1 cellular context compared by ENCODE assay signal in the genomic region with DNA sequence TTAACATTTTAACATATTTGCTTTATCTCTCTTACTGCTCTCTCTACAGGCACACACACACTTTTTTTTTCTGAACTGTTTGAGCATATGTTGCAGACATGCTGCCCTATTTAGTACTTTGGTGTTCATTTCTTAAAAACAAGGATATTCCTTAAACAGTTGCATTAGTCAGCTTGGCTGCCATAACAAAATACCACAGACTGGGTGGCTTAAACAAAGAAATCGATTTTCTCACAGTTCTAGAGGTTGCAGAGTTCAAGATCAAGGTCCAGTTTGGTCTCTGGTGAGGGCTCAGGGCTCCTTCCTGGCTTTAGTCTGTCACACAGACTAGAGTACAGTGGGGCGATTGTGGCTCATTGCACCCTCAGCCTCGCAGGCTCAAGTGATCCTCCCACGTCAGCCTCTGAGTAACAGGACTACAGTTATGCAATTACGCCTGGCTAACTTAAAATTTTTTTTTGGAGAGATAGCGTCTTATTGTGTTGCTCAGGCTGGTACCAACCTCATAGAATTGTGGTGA.
TF ChIP-seq lines count a peak whose summit lies in the region.

No MANE protein-coding gene starts in this region.

TF ChIP-seq in HepG2, 621 proteins besides CTCF, POLR2A, EP300 and RAD21 (continued from another document and continues in another):
- TF ChIP-seq ZNF567 (CRISPR knock-in tag; IDR thresholded peaks at IDR 0.05; ENCODE audit: borderline replicate concordance) (no peak), SMARCE1 (IDR thresholded peaks at IDR 0.05; ENCODE audit: borderline replicate concordance) (no peak), FOXK1 (CRISPR knock-in tag; IDR thresholded peaks at IDR 0.05; ENCODE audit: borderline replicate concordance, low read depth) (peak; percentile 97), TP53 (CRISPR knock-in tag; conservative IDR thresholded peaks at IDR 0.05) (0 out of 2 replicates have a peak, but pooled peaks have one; percentile 66), ISX (CRISPR knock-in tag; conservative IDR thresholded peaks at IDR 0.05) (no peak), KLF13 (CRISPR knock-in tag; IDR thresholded peaks at IDR 0.05) (no peak), ZNF564 (CRISPR knock-in tag; IDR thresholded peaks at IDR 0.05) (peak; percentile 88; the same call in 1 of the 2 replicates), ZNF616 (CRISPR knock-in tag; IDR thresholded peaks at IDR 0.05; ENCODE audit: low read depth) (no peak), ZNF431 (CRISPR knock-in tag; IDR thresholded peaks at IDR 0.05; ENCODE audit: borderline replicate concordance, low read depth) (no peak), FOXC1 (CRISPR knock-in tag; IDR thresholded peaks at IDR 0.05; ENCODE audit: borderline replicate concordance) (no peak), ZFP90 (CRISPR knock-in tag; IDR thresholded peaks at IDR 0.05; ENCODE audit: borderline replicate concordance) (peak; percentile 35; the same call in 1 of the 2 replicates), U2AF2 (IDR thresholded peaks at IDR 0.05; ENCODE audit: low read depth, low read length) (no peak), NR2F2 (IDR thresholded peaks at IDR 0.05; ENCODE audit: borderline replicate concordance, low read depth) (peak; percentile 90), ATF7-NPFF (CRISPR knock-in tag; IDR thresholded peaks at IDR 0.05; ENCODE audit: low read depth) (no peak), ZNF484 (CRISPR knock-in tag; IDR thresholded peaks at IDR 0.05; ENCODE audit: borderline replicate concordance, low read depth) (no peak), ZNF747 (CRISPR knock-in tag; IDR thresholded peaks at IDR 0.05; ENCODE audit: borderline replicate concordance) (peak; percentile 72; the same call in 1 of the 2 replicates), TCF12 (IDR thresholded peaks at IDR 0.05) (no peak), TCF12 (CRISPR knock-in tag; IDR thresholded peaks at IDR 0.05) (0 out of 2 replicates have a peak, but pooled peaks have one; percentile 59), ZNF839 (CRISPR knock-in tag; IDR thresholded peaks at IDR 0.05; ENCODE audit: borderline replicate concordance) (no peak), ZNF256 (CRISPR knock-in tag; conservative IDR thresholded peaks at IDR 0.05) (no peak)
- TF ChIP-seq, protein P1, sequence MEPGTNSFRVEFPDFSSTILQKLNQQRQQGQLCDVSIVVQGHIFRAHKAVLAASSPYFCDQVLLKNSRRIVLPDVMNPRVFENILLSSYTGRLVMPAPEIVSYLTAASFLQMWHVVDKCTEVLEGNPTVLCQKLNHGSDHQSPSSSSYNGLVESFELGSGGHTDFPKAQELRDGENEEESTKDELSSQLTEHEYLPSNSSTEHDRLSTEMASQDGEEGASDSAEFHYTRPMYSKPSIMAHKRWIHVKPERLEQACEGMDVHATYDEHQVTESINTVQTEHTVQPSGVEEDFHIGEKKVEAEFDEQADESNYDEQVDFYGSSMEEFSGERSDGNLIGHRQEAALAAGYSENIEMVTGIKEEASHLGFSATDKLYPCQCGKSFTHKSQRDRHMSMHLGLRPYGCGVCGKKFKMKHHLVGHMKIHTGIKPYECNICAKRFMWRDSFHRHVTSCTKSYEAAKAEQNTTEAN (CRISPR knock-in tag; conservative IDR thresholded peaks at IDR 0.05), result peak; percentile 70
- TF ChIP-seq, protein P2, sequence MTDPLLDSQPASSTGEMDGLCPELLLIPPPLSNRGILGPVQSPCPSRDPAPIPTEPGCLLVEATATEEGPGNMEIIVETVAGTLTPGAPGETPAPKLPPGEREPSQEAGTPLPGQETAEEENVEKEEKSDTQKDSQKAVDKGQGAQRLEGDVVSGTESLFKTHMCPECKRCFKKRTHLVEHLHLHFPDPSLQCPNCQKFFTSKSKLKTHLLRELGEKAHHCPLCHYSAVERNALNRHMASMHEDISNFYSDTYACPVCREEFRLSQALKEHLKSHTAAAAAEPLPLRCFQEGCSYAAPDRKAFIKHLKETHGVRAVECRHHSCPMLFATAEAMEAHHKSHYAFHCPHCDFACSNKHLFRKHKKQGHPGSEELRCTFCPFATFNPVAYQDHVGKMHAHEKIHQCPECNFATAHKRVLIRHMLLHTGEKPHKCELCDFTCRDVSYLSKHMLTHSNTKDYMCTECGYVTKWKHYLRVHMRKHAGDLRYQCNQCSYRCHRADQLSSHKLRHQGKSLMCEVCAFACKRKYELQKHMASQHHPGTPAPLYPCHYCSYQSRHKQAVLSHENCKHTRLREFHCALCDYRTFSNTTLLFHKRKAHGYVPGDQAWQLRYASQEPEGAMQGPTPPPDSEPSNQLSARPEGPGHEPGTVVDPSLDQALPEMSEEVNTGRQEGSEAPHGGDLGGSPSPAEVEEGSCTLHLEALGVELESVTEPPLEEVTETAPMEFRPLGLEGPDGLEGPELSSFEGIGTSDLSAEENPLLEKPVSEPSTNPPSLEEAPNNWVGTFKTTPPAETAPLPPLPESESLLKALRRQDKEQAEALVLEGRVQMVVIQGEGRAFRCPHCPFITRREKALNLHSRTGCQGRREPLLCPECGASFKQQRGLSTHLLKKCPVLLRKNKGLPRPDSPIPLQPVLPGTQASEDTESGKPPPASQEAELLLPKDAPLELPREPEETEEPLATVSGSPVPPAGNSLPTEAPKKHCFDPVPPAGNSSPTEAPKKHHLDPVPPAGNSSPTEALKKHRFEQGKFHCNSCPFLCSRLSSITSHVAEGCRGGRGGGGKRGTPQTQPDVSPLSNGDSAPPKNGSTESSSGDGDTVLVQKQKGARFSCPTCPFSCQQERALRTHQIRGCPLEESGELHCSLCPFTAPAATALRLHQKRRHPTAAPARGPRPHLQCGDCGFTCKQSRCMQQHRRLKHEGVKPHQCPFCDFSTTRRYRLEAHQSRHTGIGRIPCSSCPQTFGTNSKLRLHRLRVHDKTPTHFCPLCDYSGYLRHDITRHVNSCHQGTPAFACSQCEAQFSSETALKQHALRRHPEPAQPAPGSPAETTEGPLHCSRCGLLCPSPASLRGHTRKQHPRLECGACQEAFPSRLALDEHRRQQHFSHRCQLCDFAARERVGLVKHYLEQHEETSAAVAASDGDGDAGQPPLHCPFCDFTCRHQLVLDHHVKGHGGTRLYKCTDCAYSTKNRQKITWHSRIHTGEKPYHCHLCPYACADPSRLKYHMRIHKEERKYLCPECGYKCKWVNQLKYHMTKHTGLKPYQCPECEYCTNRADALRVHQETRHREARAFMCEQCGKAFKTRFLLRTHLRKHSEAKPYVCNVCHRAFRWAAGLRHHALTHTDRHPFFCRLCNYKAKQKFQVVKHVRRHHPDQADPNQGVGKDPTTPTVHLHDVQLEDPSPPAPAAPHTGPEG (CRISPR knock-in tag; IDR thresholded peaks at IDR 0.05), result no peak
- TF ChIP-seq, protein P3, sequence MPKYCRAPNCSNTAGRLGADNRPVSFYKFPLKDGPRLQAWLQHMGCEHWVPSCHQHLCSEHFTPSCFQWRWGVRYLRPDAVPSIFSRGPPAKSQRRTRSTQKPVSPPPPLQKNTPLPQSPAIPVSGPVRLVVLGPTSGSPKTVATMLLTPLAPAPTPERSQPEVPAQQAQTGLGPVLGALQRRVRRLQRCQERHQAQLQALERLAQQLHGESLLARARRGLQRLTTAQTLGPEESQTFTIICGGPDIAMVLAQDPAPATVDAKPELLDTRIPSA (CRISPR knock-in tag; IDR thresholded peaks at IDR 0.05; ENCODE audit: borderline replicate concordance), result no peak
- TF ChIP-seq, protein P4, sequence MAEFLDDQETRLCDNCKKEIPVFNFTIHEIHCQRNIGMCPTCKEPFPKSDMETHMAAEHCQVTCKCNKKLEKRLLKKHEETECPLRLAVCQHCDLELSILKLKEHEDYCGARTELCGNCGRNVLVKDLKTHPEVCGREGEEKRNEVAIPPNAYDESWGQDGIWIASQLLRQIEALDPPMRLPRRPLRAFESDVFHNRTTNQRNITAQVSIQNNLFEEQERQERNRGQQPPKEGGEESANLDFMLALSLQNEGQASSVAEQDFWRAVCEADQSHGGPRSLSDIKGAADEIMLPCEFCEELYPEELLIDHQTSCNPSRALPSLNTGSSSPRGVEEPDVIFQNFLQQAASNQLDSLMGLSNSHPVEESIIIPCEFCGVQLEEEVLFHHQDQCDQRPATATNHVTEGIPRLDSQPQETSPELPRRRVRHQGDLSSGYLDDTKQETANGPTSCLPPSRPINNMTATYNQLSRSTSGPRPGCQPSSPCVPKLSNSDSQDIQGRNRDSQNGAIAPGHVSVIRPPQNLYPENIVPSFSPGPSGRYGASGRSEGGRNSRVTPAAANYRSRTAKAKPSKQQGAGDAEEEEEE (CRISPR knock-in tag; IDR thresholded peaks at IDR 0.05; ENCODE audit: borderline replicate concordance), result no peak
- TF ChIP-seq, protein P5, sequence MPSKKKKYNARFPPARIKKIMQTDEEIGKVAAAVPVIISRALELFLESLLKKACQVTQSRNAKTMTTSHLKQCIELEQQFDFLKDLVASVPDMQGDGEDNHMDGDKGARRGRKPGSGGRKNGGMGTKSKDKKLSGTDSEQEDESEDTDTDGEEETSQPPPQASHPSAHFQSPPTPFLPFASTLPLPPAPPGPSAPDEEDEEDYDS (CRISPR knock-in tag; IDR thresholded peaks at IDR 0.05), result no peak; the same call in 1 of the 2 replicates
- TF ChIP-seq, protein P6, sequence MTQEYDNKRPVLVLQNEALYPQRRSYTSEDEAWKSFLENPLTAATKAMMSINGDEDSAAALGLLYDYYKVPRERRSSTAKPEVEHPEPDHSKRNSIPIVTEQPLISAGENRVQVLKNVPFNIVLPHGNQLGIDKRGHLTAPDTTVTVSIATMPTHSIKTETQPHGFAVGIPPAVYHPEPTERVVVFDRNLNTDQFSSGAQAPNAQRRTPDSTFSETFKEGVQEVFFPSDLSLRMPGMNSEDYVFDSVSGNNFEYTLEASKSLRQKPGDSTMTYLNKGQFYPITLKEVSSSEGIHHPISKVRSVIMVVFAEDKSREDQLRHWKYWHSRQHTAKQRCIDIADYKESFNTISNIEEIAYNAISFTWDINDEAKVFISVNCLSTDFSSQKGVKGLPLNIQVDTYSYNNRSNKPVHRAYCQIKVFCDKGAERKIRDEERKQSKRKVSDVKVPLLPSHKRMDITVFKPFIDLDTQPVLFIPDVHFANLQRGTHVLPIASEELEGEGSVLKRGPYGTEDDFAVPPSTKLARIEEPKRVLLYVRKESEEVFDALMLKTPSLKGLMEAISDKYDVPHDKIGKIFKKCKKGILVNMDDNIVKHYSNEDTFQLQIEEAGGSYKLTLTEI (CRISPR knock-in tag; conservative IDR thresholded peaks at IDR 0.05), result no peak
- TF ChIP-seq, protein P7, sequence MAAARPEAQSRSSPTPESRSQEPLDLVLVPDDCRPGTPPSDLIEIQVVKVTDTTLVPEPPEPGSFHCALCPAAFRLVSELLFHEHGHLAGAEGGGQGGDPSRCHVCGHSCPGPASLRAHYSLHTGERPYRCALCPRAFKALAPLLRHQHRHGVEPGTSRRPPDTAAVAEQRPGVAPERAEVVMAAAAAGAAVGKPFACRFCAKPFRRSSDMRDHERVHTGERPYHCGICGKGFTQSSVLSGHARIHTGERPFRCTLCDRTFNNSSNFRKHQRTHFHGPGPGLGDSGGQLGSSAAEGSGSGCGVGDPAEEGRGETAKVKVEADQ (CRISPR knock-in tag; IDR thresholded peaks at IDR 0.05; ENCODE audit: borderline replicate concordance), result no peak; the same call in 1 of the 2 replicates
- TF ChIP-seq, protein P8, sequence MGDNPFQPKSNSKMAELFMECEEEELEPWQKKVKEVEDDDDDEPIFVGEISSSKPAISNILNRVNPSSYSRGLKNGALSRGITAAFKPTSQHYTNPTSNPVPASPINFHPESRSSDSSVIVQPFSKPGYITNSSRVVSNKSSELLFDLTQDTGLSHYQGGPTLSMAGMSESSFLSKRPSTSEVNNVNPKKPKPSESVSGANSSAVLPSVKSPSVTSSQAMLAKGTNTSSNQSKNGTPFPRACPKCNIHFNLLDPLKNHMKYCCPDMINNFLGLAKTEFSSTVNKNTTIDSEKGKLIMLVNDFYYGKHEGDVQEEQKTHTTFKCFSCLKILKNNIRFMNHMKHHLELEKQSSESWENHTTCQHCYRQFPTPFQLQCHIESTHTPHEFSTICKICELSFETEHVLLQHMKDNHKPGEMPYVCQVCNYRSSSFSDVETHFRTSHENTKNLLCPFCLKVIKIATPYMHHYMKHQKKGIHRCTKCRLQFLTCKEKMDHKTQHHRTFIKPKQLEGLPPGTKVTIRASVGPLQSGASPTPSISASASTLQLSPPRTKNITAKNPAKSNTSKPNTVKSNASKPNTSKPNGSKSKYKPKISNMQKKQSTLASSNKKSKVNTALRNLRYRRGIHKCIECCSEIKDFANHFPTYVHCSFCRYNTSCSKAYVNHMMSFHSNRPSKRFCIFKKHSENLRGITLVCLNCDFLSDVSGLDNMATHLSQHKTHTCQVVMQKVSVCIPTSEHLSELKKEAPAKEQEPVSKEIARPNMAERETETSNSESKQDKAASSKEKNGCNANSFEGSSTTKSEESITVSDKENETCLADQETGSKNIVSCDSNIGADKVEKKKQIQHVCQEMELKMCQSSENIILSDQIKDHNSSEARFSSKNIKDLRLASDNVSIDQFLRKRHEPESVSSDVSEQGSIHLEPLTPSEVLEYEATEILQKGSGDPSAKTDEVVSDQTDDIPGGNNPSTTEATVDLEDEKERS (CRISPR knock-in tag; IDR thresholded peaks at IDR 0.05), result no peak
- TF ChIP-seq, protein P9, sequence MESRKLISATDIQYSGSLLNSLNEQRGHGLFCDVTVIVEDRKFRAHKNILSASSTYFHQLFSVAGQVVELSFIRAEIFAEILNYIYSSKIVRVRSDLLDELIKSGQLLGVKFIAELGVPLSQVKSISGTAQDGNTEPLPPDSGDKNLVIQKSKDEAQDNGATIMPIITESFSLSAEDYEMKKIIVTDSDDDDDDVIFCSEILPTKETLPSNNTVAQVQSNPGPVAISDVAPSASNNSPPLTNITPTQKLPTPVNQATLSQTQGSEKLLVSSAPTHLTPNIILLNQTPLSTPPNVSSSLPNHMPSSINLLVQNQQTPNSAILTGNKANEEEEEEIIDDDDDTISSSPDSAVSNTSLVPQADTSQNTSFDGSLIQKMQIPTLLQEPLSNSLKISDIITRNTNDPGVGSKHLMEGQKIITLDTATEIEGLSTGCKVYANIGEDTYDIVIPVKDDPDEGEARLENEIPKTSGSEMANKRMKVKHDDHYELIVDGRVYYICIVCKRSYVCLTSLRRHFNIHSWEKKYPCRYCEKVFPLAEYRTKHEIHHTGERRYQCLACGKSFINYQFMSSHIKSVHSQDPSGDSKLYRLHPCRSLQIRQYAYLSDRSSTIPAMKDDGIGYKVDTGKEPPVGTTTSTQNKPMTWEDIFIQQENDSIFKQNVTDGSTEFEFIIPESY (CRISPR knock-in tag; IDR thresholded peaks at IDR 0.05), result peak; percentile 75
- TF ChIP-seq, protein P10, sequence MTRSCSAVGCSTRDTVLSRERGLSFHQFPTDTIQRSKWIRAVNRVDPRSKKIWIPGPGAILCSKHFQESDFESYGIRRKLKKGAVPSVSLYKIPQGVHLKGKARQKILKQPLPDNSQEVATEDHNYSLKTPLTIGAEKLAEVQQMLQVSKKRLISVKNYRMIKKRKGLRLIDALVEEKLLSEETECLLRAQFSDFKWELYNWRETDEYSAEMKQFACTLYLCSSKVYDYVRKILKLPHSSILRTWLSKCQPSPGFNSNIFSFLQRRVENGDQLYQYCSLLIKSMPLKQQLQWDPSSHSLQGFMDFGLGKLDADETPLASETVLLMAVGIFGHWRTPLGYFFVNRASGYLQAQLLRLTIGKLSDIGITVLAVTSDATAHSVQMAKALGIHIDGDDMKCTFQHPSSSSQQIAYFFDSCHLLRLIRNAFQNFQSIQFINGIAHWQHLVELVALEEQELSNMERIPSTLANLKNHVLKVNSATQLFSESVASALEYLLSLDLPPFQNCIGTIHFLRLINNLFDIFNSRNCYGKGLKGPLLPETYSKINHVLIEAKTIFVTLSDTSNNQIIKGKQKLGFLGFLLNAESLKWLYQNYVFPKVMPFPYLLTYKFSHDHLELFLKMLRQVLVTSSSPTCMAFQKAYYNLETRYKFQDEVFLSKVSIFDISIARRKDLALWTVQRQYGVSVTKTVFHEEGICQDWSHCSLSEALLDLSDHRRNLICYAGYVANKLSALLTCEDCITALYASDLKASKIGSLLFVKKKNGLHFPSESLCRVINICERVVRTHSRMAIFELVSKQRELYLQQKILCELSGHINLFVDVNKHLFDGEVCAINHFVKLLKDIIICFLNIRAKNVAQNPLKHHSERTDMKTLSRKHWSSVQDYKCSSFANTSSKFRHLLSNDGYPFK (CRISPR knock-in tag; IDR thresholded peaks at IDR 0.05; ENCODE audit: borderline replicate concordance), result no peak
